In genomic region chr16:929674-930073, GRCh38 we compare ENCODE assay signal across 23 cellular contexts. TPM values are rescaled to one million over a fixed set of nuclear protein-coding genes. Genes with fewer than 3 reads are reported as not detected.
"Had no signal": no experiment of that assay in that cellular context is flagged by ENCODE, and none has a peak within 500 bp of the region (broad histone marks: within the 10 kb centered on the region; RNA-seq: fewer than 3 reads in every experiment).

No MANE protein-coding gene starts in this region.

- H3K4me3 Mint-ChIP-seq: activated CD4-positive, alpha-beta memory T cell treated with anti-CD3 and anti-CD28 coated beads for 36 hours; activated CD4-positive, alpha-beta T cell treated with anti-CD3 and anti-CD28 coated beads, Interleukin-2, amount 10 ng/mL, durations not matched to agents 7 days and 5 days; activated naive CD4-positive, alpha-beta T cell treated with anti-CD3 and anti-CD28 coated beads for 36 hours; activated naive CD8-positive, alpha-beta T cell; activated T-cell treated with anti-CD3 and anti-CD28 coated beads, Interleukin-2, amount 50 U/mL, for 4 hours; IgD-negative memory B cell; T-helper 17 cell had no signal

- H3K4me2 ChIP-seq: KMS-11, PC-9 had no signal

- H3K27me3 Mint-ChIP-seq: activated CD4-positive, alpha-beta memory T cell treated with anti-CD3 and anti-CD28 coated beads for 36 hours; activated CD4-positive, alpha-beta T cell treated with anti-CD3 and anti-CD28 coated beads, Interleukin-2, amount 10 ng/mL, durations not matched to agents 7 days and 5 days; activated naive CD8-positive, alpha-beta T cell; IgD-negative memory B cell; T-helper 17 cell had no signal

- ATAC-seq: activated T-cell treated with anti-CD3 and anti-CD28 coated beads, Interleukin-2, amount 50 U/mL, for 4 hours; T-helper 17 cell had no signal

- H2AFZ ChIP-seq: PC-9 had no signal

- H3K27ac Mint-ChIP-seq: activated CD4-positive, alpha-beta memory T cell treated with anti-CD3 and anti-CD28 coated beads for 36 hours; activated CD4-positive, alpha-beta T cell treated with anti-CD3 and anti-CD28 coated beads, Interleukin-2, amount 10 ng/mL, durations not matched to agents 7 days and 5 days; activated naive CD4-positive, alpha-beta T cell treated with anti-CD3 and anti-CD28 coated beads for 36 hours; activated naive CD8-positive, alpha-beta T cell; IgD-negative memory B cell; T-helper 17 cell had no signal

- H3K4me1 Mint-ChIP-seq: activated CD4-positive, alpha-beta T cell treated with anti-CD3 and anti-CD28 coated beads, Interleukin-2, amount 10 ng/mL, durations not matched to agents 7 days and 5 days; IgD-negative memory B cell had no signal

- H3K4me3 ChIP-seq: PC-9 had no signal

- H3K9ac ChIP-seq: KMS-11 had no signal

- H3K27ac ChIP-seq: KMS-11, PC-9 had no signal

- DNase-seq: activated CD4-positive, alpha-beta memory T cell treated with anti-CD3 and anti-CD28 coated beads for 36 hours; activated CD4-positive, alpha-beta T cell treated with anti-CD3 and anti-CD28 coated beads, Interleukin-2, amount 10 ng/mL, durations not matched to agents 7 days and 5 days; activated CD4-positive, CD25-positive, alpha-beta regulatory T cell; activated CD8-positive, alpha-beta memory T cell treated with anti-CD3 and anti-CD28 coated beads for 24 hours; activated gamma-delta T cell; activated naive CD4-positive, alpha-beta T cell treated with anti-CD3 and anti-CD28 coated beads for 36 hours; activated T-cell treated with anti-CD3 and anti-CD28 coated beads, Interleukin-2, amount 50 U/mL, for 4 hours; NCI-H1092 treated with DMSO at 0.1 percent for 48 hours; NCI-H1417 treated with DMSO at 0.1 percent for 48 hours; NCI-H1694; NCI-H2029; NCI-H345; NCI-H510A; NCI-H69; NK-92 treated with Interleukin-12 subunit alpha and Interleukin-12 subunit beta, amount 100 ng/mL, for 24 hours; PC-9; SIG-M5; T-helper 17 cell; T-helper 9 cell had no signal

RNA-seq across cellular contexts. Expression of gene SOX8, which starts 51.9 kb away (rescaled TPM):
- total RNA-seq: MCF 10A, PC-9 had no signal
